31 cellular contexts compared by ENCODE assay signal in genomic region chr9:91913986-91914385, GRCh38. TPM values are rescaled to one million over a fixed set of nuclear protein-coding genes. Genes with fewer than 3 reads are reported as not detected.
"Had no signal": no experiment of that assay in that cellular context is flagged by ENCODE, and none has a peak within 500 bp of the region (broad histone marks: within the 10 kb centered on the region; RNA-seq: fewer than 3 reads in every experiment).

No MANE protein-coding gene starts in this region.

- H3K27me3 ChIP-seq: esophagus muscularis mucosa, foreskin keratinocyte, gastroesophageal sphincter, ovary, sigmoid colon, stomach had no signal

- H3K9me3 Mint-ChIP-seq: mesothelial cell of epicardium; natural killer cell treated with Interleukin-12 subunit alpha and Interleukin-12 subunit beta and Interleukin-15 and Interleukin-18, amount 100 ng/mL, for 72 hours; stimulated activated effector memory CD8-positive, alpha-beta T cell treated with anti-CD3 and anti-CD28 coated beads, Interleukin-12 subunit alpha, Interleukin-12 subunit beta, amount 100 ng/mL, for 72 hours; type B pancreatic cell had no signal

- H3K4me1 Mint-ChIP-seq: naive B cell had no signal

- H3K27ac ChIP-seq: dorsolateral prefrontal cortex, esophagus muscularis mucosa, foreskin keratinocyte, gastroesophageal sphincter, heart right ventricle, lower lobe of right lung, ovary, psoas muscle, stomach, tibial artery had no signal

- ATAC-seq: foreskin keratinocyte; gastroesophageal sphincter; heart right ventricle; left colon; left ventricle myocardium superior; lower lobe of right lung; mucosa of descending colon; natural killer cell treated with Interleukin-12 subunit alpha and Interleukin-12 subunit beta and Interleukin-15 and Interleukin-18, amount 100 ng/mL, for 72 hours; psoas muscle; right cardiac atrium; stimulated activated effector memory CD8-positive, alpha-beta T cell treated with anti-CD3 and anti-CD28 coated beads, Interleukin-12 subunit alpha, Interleukin-12 subunit beta, amount 100 ng/mL, for 72 hours had no signal

- H3K9me3 ChIP-seq: esophagus muscularis mucosa, gastroesophageal sphincter, heart right ventricle, lower lobe of right lung, mucosa of descending colon, ovary, psoas muscle, sigmoid colon, stomach, tibial artery had no signal

- H3K27ac Mint-ChIP-seq: mesothelial cell of epicardium; naive B cell; natural killer cell treated with Interleukin-12 subunit alpha and Interleukin-12 subunit beta and Interleukin-15 and Interleukin-18, amount 100 ng/mL, for 72 hours; stimulated activated effector memory CD8-positive, alpha-beta T cell treated with anti-CD3 and anti-CD28 coated beads, Interleukin-12 subunit alpha, Interleukin-12 subunit beta, amount 100 ng/mL, for 72 hours; type B pancreatic cell had no signal

- DNase-seq: cerebellar nuclear complex; dorsolateral prefrontal cortex; effector CD8-positive, alpha-beta T cell; foreskin keratinocyte; glutamatergic neuron; heart right ventricle; hippocampal formation; kidney glomerular epithelial cell; left colon; left ventricle myocardium superior; lower lobe of right lung; mucosa of descending colon; naive B cell; nucleus accumbens; ovary; posterior cingulate gyrus; psoas muscle; right cardiac atrium; sigmoid colon; stimulated activated CD4-positive, alpha-beta T cell treated with anti-CD3 and anti-CD28 coated beads, Interleukin-2, amount 100 ng/mL, for 24 hours; stimulated activated CD4-positive, alpha-beta T cell treated with anti-CD3 and anti-CD28 coated beads, Interleukin-4, amount 100 ng/mL, for 24 hours; stimulated activated naive CD4-positive, alpha-beta T cell treated with Interleukin-2 at 50 U/mL for 16 hours; stomach; tibial artery had no signal

- H3K4me3 ChIP-seq: dorsolateral prefrontal cortex, esophagus muscularis mucosa, gastroesophageal sphincter, heart right ventricle, lower lobe of right lung, mucosa of descending colon, ovary, psoas muscle, sigmoid colon, stomach, tibial artery had no signal

- H3K36me3 Mint-ChIP-seq: naive B cell; natural killer cell treated with Interleukin-12 subunit alpha and Interleukin-12 subunit beta and Interleukin-15 and Interleukin-18, amount 100 ng/mL, for 72 hours; stimulated activated effector memory CD8-positive, alpha-beta T cell treated with anti-CD3 and anti-CD28 coated beads, Interleukin-12 subunit alpha, Interleukin-12 subunit beta, amount 100 ng/mL, for 72 hours had no signal

- H3K4me3 Mint-ChIP-seq: mesothelial cell of epicardium; naive B cell; natural killer cell treated with Interleukin-12 subunit alpha and Interleukin-12 subunit beta and Interleukin-15 and Interleukin-18, amount 100 ng/mL, for 72 hours; stimulated activated effector memory CD8-positive, alpha-beta T cell treated with anti-CD3 and anti-CD28 coated beads, Interleukin-12 subunit alpha, Interleukin-12 subunit beta, amount 100 ng/mL, for 72 hours; type B pancreatic cell had no signal

- H3K27me3 Mint-ChIP-seq: type B pancreatic cell had no signal

- H3K36me3 ChIP-seq: esophagus muscularis mucosa, gastroesophageal sphincter, heart right ventricle, lower lobe of right lung, ovary, sigmoid colon, stomach, tibial artery had no signal

- H3K4me1 ChIP-seq: foreskin keratinocyte, lower lobe of right lung, psoas muscle had no signal

RNA-seq across cellular contexts. Expression of gene ROR2, which starts 36.0 kb away (rescaled TPM):
- total RNA-seq: endothelial cell of umbilical vein had no signal
